In the genomic region with DNA sequence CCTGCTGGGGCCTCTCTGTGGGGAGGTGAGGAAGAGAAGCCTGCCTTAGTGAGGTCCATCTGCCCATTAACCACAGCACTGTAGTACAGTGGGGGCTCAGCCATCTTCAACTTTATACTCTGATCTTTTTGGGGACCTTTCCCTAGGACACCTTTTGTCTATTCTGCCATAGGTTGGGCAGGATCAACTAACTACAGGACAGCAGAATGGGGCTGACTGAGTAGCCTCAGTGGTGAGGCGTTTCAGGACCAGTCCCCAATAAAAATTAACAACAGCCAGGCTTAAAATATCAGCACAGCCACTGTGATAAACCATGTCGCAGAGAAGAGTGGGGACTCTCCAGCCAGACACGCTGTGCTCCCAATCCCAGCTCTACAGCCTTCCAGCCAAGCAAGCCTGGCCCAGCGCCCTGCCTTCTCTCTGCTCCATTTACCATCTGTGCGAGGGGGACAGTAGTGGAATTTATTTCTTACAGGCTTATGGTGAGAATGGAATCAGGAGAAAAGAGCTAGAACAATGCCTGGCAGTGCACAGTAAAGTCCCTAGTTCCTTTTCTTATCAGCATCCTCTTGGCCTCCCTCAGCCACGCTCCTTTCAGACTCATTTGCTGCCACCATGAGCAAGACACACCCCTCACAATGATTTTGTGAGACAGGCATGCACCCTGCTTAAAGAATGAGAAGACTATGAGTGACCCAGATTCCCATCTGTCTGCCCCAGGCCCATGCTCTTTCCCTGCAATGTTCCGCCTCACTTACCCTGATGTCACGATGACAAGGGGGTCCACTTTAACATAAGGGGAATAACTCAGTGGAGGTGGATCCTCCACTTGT, we compare ENCODE assay signal across 1 cellular context.
A peak's percentile ranks its signal among the peaks of the same experiment; 100 is the strongest.
TF ChIP-seq lines count a peak whose summit lies in the region.

No MANE protein-coding gene starts in this region.

TF ChIP-seq in HEK293, 187 proteins besides CTCF, POLR2A, EP300 and RAD21 (continued from another document):
- TF ChIP-seq ZNF23 (tag by site-specific recombination; IDR thresholded peaks at IDR 0.05; ENCODE audit: borderline replicate concordance) (no peak), ZNF571 (tag by site-specific recombination; IDR thresholded peaks at IDR 0.05) (no peak), ZNF645 (tag by site-specific recombination; IDR thresholded peaks at IDR 0.05) (no peak), SP3 (tag by site-specific recombination; IDR thresholded peaks at IDR 0.05) (no peak), ZNF202 (tag by site-specific recombination; IDR thresholded peaks at IDR 0.05; ENCODE audit: borderline replicate concordance) (no peak), ZNF274 (IDR thresholded peaks at IDR 0.05; ENCODE audit: low read length) (no peak), ZNF274 (tag by site-specific recombination; IDR thresholded peaks at IDR 0.05; ENCODE audit: borderline replicate concordance) (no peak)
- TF ChIP-seq, protein P1, sequence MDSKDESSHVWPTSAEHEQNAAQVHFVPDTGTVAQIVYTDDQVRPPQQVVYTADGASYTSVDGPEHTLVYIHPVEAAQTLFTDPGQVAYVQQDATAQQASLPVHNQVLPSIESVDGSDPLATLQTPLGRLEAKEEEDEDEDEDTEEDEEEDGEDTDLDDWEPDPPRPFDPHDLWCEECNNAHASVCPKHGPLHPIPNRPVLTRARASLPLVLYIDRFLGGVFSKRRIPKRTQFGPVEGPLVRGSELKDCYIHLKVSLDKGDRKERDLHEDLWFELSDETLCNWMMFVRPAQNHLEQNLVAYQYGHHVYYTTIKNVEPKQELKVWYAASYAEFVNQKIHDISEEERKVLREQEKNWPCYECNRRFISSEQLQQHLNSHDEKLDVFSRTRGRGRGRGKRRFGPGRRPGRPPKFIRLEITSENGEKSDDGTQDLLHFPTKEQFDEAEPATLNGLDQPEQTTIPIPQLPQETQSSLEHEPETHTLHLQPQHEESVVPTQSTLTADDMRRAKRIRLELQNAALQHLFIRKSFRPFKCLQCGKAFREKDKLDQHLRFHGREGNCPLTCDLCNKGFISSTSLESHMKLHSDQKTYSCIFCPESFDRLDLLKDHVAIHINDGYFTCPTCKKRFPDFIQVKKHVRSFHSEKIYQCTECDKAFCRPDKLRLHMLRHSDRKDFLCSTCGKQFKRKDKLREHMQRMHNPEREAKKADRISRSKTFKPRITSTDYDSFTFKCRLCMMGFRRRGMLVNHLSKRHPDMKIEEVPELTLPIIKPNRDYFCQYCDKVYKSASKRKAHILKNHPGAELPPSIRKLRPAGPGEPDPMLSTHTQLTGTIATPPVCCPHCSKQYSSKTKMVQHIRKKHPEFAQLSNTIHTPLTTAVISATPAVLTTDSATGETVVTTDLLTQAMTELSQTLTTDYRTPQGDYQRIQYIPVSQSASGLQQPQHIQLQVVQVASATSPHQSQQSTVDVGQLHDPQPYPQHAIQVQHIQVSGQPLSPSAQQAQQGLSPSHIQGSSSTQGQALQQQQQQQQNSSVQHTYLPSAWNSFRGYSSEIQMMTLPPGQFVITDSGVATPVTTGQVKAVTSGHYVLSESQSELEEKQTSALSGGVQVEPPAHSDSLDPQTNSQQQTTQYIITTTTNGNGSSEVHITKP (tag by site-specific recombination; IDR thresholded peaks at IDR 0.05) = peak; percentile 33; the same call in 1 of the 2 replicates
